ENCODE assay signal across 8 cellular contexts in the genomic region with DNA sequence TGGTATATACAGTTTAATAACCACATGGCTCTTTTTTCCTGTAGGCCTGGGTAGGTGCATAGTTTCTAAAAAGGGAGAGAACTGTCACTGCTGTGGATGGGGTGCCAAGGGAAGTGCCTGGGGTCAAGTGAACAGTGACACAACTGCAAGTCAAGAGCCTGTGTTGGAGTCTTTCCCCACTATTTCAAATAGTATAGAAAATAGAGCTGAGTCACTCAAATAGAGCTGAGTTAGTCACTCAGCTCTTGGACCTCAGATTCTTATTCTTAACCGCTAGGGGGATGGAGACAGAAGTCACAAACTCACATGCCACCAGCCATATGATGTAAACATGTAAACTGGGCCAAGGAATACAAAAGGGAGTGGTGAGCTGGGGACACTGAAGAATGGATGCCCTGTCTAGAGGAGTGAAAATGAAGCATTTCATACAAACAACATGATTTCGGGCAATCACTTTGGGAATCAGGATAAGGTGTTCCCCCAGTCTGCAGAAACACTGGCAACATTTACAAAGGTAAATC. TPM values are rescaled to one million over a fixed set of nuclear protein-coding genes. Genes with fewer than 3 reads are reported as not detected.
A peak's percentile ranks its signal among the peaks of the same experiment; 100 is the strongest.
DNase-seq lines count a peak whose midpoint lies in the region; ATAC-seq and TF ChIP-seq lines count a peak whose summit lies in the region.

No MANE protein-coding gene starts in this region.

- no peak for ATAC-seq in GM21825 (IDR thresholded peaks at IDR 0.05; ENCODE audit: unreplicated experiment)
- ATAC-seq in HG03039 (IDR thresholded peaks at IDR 0.05; ENCODE audit: unreplicated experiment): no peak

- CTCF ChIA-PET in activated naive CD4-positive, alpha-beta T cell treated with anti-CD3 and anti-CD28 coated beads, Interleukin-2, amount 10 ng/mL, durations not matched to agents 7 days and 5 days (lab: Charles Lee): interaction anchor here (0.6 to 2.7 kb wide), 15 partner anchors 8 to 211 kb away, joined by 3 to 22 read pairs (median 5); no protein-coding TSS in a partner anchor
- CTCF ChIA-PET in SK-N-SH (lab: Yijun Ruan, JAX): interaction anchor here (0.6 to 2.8 kb wide), 17 partner anchors 9 to 264 kb away, joined by 3 to 10 read pairs (median 4); a partner anchor contains a TSS

- POLR2A ChIA-PET in SK-N-SH (lab: Yijun Ruan, JAX): interaction anchor here (1.0 kb wide), 1 partner anchor 65 kb away, joined by 3 read pairs; no protein-coding TSS in a partner anchor

- H3K9me3 Mint-ChIP-seq in activated naive CD4-positive, alpha-beta T cell treated with anti-CD3 and anti-CD28 coated beads, Interleukin-2, amount 10 ng/mL, durations not matched to agents 7 days and 5 days: no peaks in the 10 kb centered on the region

- H3K9me2 ChIP-seq in SK-N-SH (no peaks in the 10 kb centered on the region), neural cell (ENCODE audit: insufficient read depth, low read length) (no peaks in the 10 kb centered on the region)

- H3K27ac ChIP-seq in HUES6 (ENCODE audit: low read depth, low read length): no peak overlapping the region; the same call in 1 of the 2 replicates
- H3K27ac ChIP-seq in SK-N-SH (ENCODE audit: low read depth in 2 of 2, low read length in 1 of 2): no peak overlapping the region
- H3K27ac ChIP-seq in neural cell (ENCODE audit: low read length): no peak overlapping the region

- H3K36me3 Mint-ChIP-seq in activated naive CD4-positive, alpha-beta T cell treated with anti-CD3 and anti-CD28 coated beads, Interleukin-2, amount 10 ng/mL, durations not matched to agents 7 days and 5 days: peaks cover 20% of the 10 kb centered on the region

- H3K4me3 ChIP-seq in HUES6 (ENCODE audit: low read depth, low read length) (peak overlapping the region; percentile 18; the same call in 1 of the 2 replicates), SK-N-SH (ENCODE audit: low read depth in 2 of 2, low read length in 1 of 2) (no peak overlapping the region), neural cell (ENCODE audit: low read length) (no peak overlapping the region)

- no peaks in the 10 kb centered on the region for H3K9me3 ChIP-seq in HUES6 (ENCODE audit: control insufficient read depth, insufficient read depth, low read depth, low read length)
- H3K9me3 ChIP-seq in SK-N-SH: no peaks in the 10 kb centered on the region
- H3K9me3 ChIP-seq in neural cell (ENCODE audit: low read length): no peaks in the 10 kb centered on the region

- peak; percentile 22; the same call in 1 of the 2 replicates for TF ChIP-seq RAD21 in SK-N-SH (IDR thresholded peaks at IDR 0.05; ENCODE audit: low read length)
- no peak for TF ChIP-seq RAD21 in neural cell (conservative IDR thresholded peaks at IDR 0.05)

- 68% methylated on average over 2 of the region's 2 CpGs for WGBS in SK-N-SH (ENCODE audit: low lambda C conversion rate)

- H3K4me2 ChIP-seq in SK-N-SH (no peak overlapping the region), neural cell (ENCODE audit: low read length) (no peak overlapping the region)

- H3K4me3 Mint-ChIP-seq in activated naive CD4-positive, alpha-beta T cell treated with anti-CD3 and anti-CD28 coated beads, Interleukin-2, amount 10 ng/mL, durations not matched to agents 7 days and 5 days: peak overlapping the region; percentile 19

- peaks cover 36% of the 10 kb centered on the region for H3K4me1 Mint-ChIP-seq in activated naive CD4-positive, alpha-beta T cell treated with anti-CD3 and anti-CD28 coated beads, Interleukin-2, amount 10 ng/mL, durations not matched to agents 7 days and 5 days

- no peak for TF ChIP-seq EP300 in SK-N-SH (IDR thresholded peaks at IDR 0.05; ENCODE audit: borderline replicate concordance in 1 of 2, low read depth in 1 of 2, low read length in 1 of 2)
- no peak for TF ChIP-seq EP300 in neural cell (conservative IDR thresholded peaks at IDR 0.05; ENCODE audit: poor library complexity, severe bottlenecking)

- no peak overlapping the region for H3K9ac ChIP-seq in HUES6 (ENCODE audit: low read length)
- H3K9ac ChIP-seq in SK-N-SH: no peak overlapping the region
- H3K9ac ChIP-seq in neural cell (ENCODE audit: low read length): no peak overlapping the region

- no peak overlapping the region for H3K27ac Mint-ChIP-seq in activated naive CD4-positive, alpha-beta T cell treated with anti-CD3 and anti-CD28 coated beads, Interleukin-2, amount 10 ng/mL, durations not matched to agents 7 days and 5 days

- H4K20me1 ChIP-seq in SK-N-SH (ENCODE audit: insufficient read depth) (no peaks in the 10 kb centered on the region), neural cell (ENCODE audit: insufficient read depth) (no peaks in the 10 kb centered on the region)

- H3K27me3 Mint-ChIP-seq in activated naive CD4-positive, alpha-beta T cell treated with anti-CD3 and anti-CD28 coated beads, Interleukin-2, amount 10 ng/mL, durations not matched to agents 7 days and 5 days: peaks cover 3% of the 10 kb centered on the region

- DNase-seq in activated naive CD4-positive, alpha-beta T cell treated with anti-CD3 and anti-CD28 coated beads, Interleukin-2, amount 10 ng/mL, durations not matched to agents 7 days and 5 days: no peak
- DNase-seq in activated naive CD4-positive, alpha-beta T cell treated with anti-CD3 and anti-CD28 coated beads, Interleukin-2, amount 50 U/mL, for 16 hours: no peak
- no peak for DNase-seq in SK-N-SH
- peak; percentile 54 for DNase-seq in epidermal melanocyte (ENCODE audit: insufficient read length, low spot score)

- no peaks in the 10 kb centered on the region; the same call in 1 of the 2 replicates for H3K79me2 ChIP-seq in SK-N-SH (ENCODE audit: insufficient read depth)
- no peaks in the 10 kb centered on the region for H3K79me2 ChIP-seq in neural cell (replicated peaks; ENCODE audit: insufficient read depth, low read length)

- H3K4me1 ChIP-seq in HUES6 (ENCODE audit: control insufficient read depth, insufficient read depth, low read length) (peaks cover 10% of the 10 kb centered on the region), SK-N-SH (ENCODE audit: control insufficient read depth in 1 of 2, insufficient read depth in 2 of 2, low read depth in 1 of 2, low read length in 1 of 2) (peaks cover 0 to 11% of the 10 kb centered on the region in 2 experiments; a peak in 1 of 4 replicates)

- H2AFZ ChIP-seq in SK-N-SH (ENCODE audit: low read depth) (no peak overlapping the region), neural cell (ENCODE audit: low read depth, low read length) (no peak overlapping the region)

- no peaks in the 10 kb centered on the region for H3K27me3 ChIP-seq in HUES6 (ENCODE audit: control insufficient read depth, insufficient read depth, low read length)
- no peaks in the 10 kb centered on the region for H3K27me3 ChIP-seq in SK-N-SH (ENCODE audit: insufficient read depth)
- H3K27me3 ChIP-seq in neural cell (ENCODE audit: insufficient read depth, low read depth, low read length): no peaks in the 10 kb centered on the region

- H3F3A ChIP-seq in SK-N-SH (replicated peaks; ENCODE audit: insufficient read depth): peaks cover 8% of the 10 kb centered on the region
- no peaks in the 10 kb centered on the region for H3F3A ChIP-seq in neural cell (ENCODE audit: insufficient read depth, low read length, poor library complexity, severe bottlenecking)

- peaks cover 31% of the 10 kb centered on the region for H3K36me3 ChIP-seq in HUES6 (ENCODE audit: control insufficient read depth, insufficient read depth, low read length)
- H3K36me3 ChIP-seq in SK-N-SH (replicated peaks in 1 of 2; ENCODE audit: control insufficient read depth in 1 of 2, insufficient read depth in 2 of 2, low read length in 1 of 2): no peaks in the 10 kb centered on the region
- H3K36me3 ChIP-seq in neural cell (ENCODE audit: insufficient read depth, low read length): no peaks in the 10 kb centered on the region

- TF ChIP-seq CTCF in SK-N-SH (IDR thresholded peaks at IDR 0.05) (peak; percentile 49), neural cell (IDR thresholded peaks at IDR 0.05; ENCODE audit: poor library complexity, severe bottlenecking) (peak; percentile 34)

TF ChIP-seq in SK-N-SH, 30 proteins besides CTCF, POLR2A, EP300 and RAD21 (continues in another document):
- TF ChIP-seq NFIC (IDR thresholded peaks at IDR 0.05; ENCODE audit: borderline replicate concordance): no peak
- TF ChIP-seq RFX5 (IDR thresholded peaks at IDR 0.05; ENCODE audit: low read length): no peak
- TF ChIP-seq MXI1 (IDR thresholded peaks at IDR 0.05; ENCODE audit: low read depth, low read length): peak; percentile 23; the same call in 1 of the 2 replicates
- no peak for TF ChIP-seq SMC3 (IDR thresholded peaks at IDR 0.05; ENCODE audit: low read depth, low read length)

TF ChIP-seq in neural cell, 6 proteins besides CTCF, POLR2A, EP300 and RAD21:
- TF ChIP-seq TAF1 (IDR thresholded peaks at IDR 0.05; ENCODE audit: low read depth): no peak
- no peak for TF ChIP-seq POLR2AphosphoS5 (IDR thresholded peaks at IDR 0.05)

RNA-seq across cellular contexts. Expression of a gene that starts 2.1 kb away (rescaled TPM):
- polyA plus RNA-seq in SK-N-SH (2012; rRNA removed) (19.2 and 22.5 TPM in 2 replicates), neural cell (33.2 and 47.7 TPM in 2 replicates)
- 18.9 and 20.4 TPM in 2 replicates for polyA plus RNA-seq in SK-N-SH (2012; cell fraction: cytosol; rRNA removed)
- polyA plus RNA-seq in SK-N-SH (2012; cell fraction: nucleus; rRNA removed): 14.6 and 18.6 TPM in 2 replicates
- polyA minus RNA-seq in neural cell: 16.1 and 18.3 TPM in 2 replicates

RNA-seq across cellular contexts. Expression of a gene that starts 30.5 kb away (rescaled TPM):
- polyA plus RNA-seq in SK-N-SH (2012; rRNA removed) (102 and 111 TPM in 2 replicates), neural cell (1.9 and 2.3 TPM in 2 replicates)
- polyA plus RNA-seq in SK-N-SH (2012; cell fraction: cytosol; rRNA removed): 109 TPM in 2 replicates
- 123 and 128 TPM in 2 replicates for polyA plus RNA-seq in SK-N-SH (2012; cell fraction: nucleus; rRNA removed)
- 2.0 and 3.2 TPM in 2 replicates for polyA minus RNA-seq in neural cell

Comparison
In these comparisons a context has a peak if more than half of its experiments do, and no peak if none do; other contexts are left out.
1. RNA of a gene that starts 30.5 kb away (polyA plus RNA-seq): 102 to 128 TPM in SK-N-SH; 1.9 to 2.3 TPM in neural cell; every median in the first group is over 10 times any median in the second.